Comparison of ENCODE assay signal across 16 cellular contexts in the genomic region with DNA sequence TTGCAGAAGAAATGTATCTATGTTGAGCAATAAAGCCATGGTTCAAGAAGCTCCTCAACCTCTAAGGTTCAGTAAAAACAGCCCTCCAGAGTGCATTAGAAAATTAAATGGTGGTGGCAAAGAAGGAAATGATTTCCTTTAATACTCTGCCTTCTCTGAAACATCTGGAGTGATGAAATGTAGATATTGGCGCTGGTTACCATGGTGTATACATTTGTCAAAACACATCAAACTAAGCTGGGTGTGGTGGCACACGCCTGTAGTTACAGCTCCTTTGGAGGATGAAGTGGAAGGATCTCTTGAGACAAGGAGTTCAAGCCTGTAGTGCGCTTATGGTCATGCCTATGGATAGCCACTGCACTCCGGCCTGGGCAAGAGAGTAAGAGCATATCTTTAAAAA. TPM values are rescaled to one million over a fixed set of nuclear protein-coding genes. Genes with fewer than 3 reads are reported as not detected.
"Had no signal": no experiment of that assay in that cellular context is flagged by ENCODE, and none has a peak within 500 bp of the region (broad histone marks: within the 10 kb centered on the region; RNA-seq: fewer than 3 reads in every experiment).

No MANE protein-coding gene starts in this region.

- H3K27me3 ChIP-seq: dorsolateral prefrontal cortex, sigmoid colon, upper lobe of right lung had no signal

- H3K36me3 ChIP-seq: sigmoid colon, upper lobe of right lung had no signal

- H3K4me3 Mint-ChIP-seq: activated CD4-positive, alpha-beta memory T cell treated with anti-CD3 and anti-CD28 coated beads, Interleukin-2, amount 10 ng/mL, durations not matched to agents 7 days and 5 days; activated naive CD8-positive, alpha-beta T cell treated with anti-CD3 and anti-CD28 coated beads for 36 hours; activated T-cell treated with anti-CD3 and anti-CD28 coated beads, Interleukin-2, amount 50 U/mL, for 72 hours; naive thymus-derived CD8-positive, alpha-beta T cell; stimulated activated naive CD8-positive, alpha-beta T cell treated with anti-CD3 and anti-CD28 coated beads, Interleukin-15, Interleukin-2, amounts not matched to agents 100 ng/mL and 50 ng/mL, for 24 hours had no signal

- H3K27me3 Mint-ChIP-seq: activated naive CD8-positive, alpha-beta T cell treated with anti-CD3 and anti-CD28 coated beads for 36 hours had no signal

- ATAC-seq: activated T-cell treated with anti-CD3 and anti-CD28 coated beads, Interleukin-2, amount 50 U/mL, for 72 hours; naive thymus-derived CD8-positive, alpha-beta T cell; psoas muscle; upper lobe of right lung had no signal

- H3K36me3 Mint-ChIP-seq: activated naive CD8-positive, alpha-beta T cell treated with anti-CD3 and anti-CD28 coated beads for 36 hours; naive thymus-derived CD8-positive, alpha-beta T cell had no signal

- H3K27ac ChIP-seq: dorsolateral prefrontal cortex, psoas muscle, sigmoid colon, upper lobe of right lung, VCaP had no signal

- H3K9me3 ChIP-seq: psoas muscle, sigmoid colon, upper lobe of right lung had no signal

- H3K4me3 ChIP-seq: dorsolateral prefrontal cortex, psoas muscle, sigmoid colon, upper lobe of right lung had no signal

- H3K4me1 Mint-ChIP-seq: activated CD4-positive, alpha-beta memory T cell treated with anti-CD3 and anti-CD28 coated beads, Interleukin-2, amount 10 ng/mL, durations not matched to agents 7 days and 5 days; activated naive CD8-positive, alpha-beta T cell treated with anti-CD3 and anti-CD28 coated beads for 36 hours had no signal

- H3K9me3 Mint-ChIP-seq: activated CD4-positive, alpha-beta memory T cell treated with anti-CD3 and anti-CD28 coated beads, Interleukin-2, amount 10 ng/mL, durations not matched to agents 7 days and 5 days; activated naive CD8-positive, alpha-beta T cell treated with anti-CD3 and anti-CD28 coated beads for 36 hours; activated T-cell treated with anti-CD3 and anti-CD28 coated beads, Interleukin-2, amount 50 U/mL, for 72 hours; naive thymus-derived CD8-positive, alpha-beta T cell; stimulated activated naive CD8-positive, alpha-beta T cell treated with anti-CD3 and anti-CD28 coated beads, Interleukin-15, Interleukin-2, amounts not matched to agents 100 ng/mL and 50 ng/mL, for 24 hours had no signal

- DNase-seq: activated CD4-positive, alpha-beta memory T cell treated with anti-CD3 and anti-CD28 coated beads, Interleukin-2, amount 10 ng/mL, durations not matched to agents 7 days and 5 days; activated CD8-positive, alpha-beta memory T cell treated with anti-CD3 and anti-CD28 coated beads, Interleukin-2, amount 50 U/mL, for 4 hours; activated gamma-delta T cell treated with Interleukin-2 at 50 U/mL for 16 hours; activated naive CD8-positive, alpha-beta T cell treated with anti-CD3 and anti-CD28 coated beads for 36 hours; activated T-cell treated with anti-CD3 and anti-CD28 coated beads, Interleukin-2, amount 50 U/mL, for 72 hours; anterior cingulate cortex; dorsolateral prefrontal cortex; naive thymus-derived CD8-positive, alpha-beta T cell; nucleus accumbens; psoas muscle; sigmoid colon; stimulated activated CD4-positive, alpha-beta T cell treated with anti-CD3 and anti-CD28 coated beads, Interleukin-12 subunit alpha, Interleukin-12 subunit beta, amount 100 ng/mL, for 4 hours; upper lobe of right lung had no signal

- H3K27ac Mint-ChIP-seq: activated CD4-positive, alpha-beta memory T cell treated with anti-CD3 and anti-CD28 coated beads, Interleukin-2, amount 10 ng/mL, durations not matched to agents 7 days and 5 days; activated naive CD8-positive, alpha-beta T cell treated with anti-CD3 and anti-CD28 coated beads for 36 hours; activated T-cell treated with anti-CD3 and anti-CD28 coated beads, Interleukin-2, amount 50 U/mL, for 72 hours; naive thymus-derived CD8-positive, alpha-beta T cell; stimulated activated naive CD8-positive, alpha-beta T cell treated with anti-CD3 and anti-CD28 coated beads, Interleukin-15, Interleukin-2, amounts not matched to agents 100 ng/mL and 50 ng/mL, for 24 hours had no signal

RNA-seq across cellular contexts. Expression of a gene that starts 6.0 kb away (rescaled TPM):
- total RNA-seq: activated CD4-positive, alpha-beta memory T cell treated with anti-CD3 and anti-CD28 coated beads, Interleukin-2, amount 10 ng/mL, durations not matched to agents 7 days and 5 days; activated naive CD8-positive, alpha-beta T cell treated with anti-CD3 and anti-CD28 coated beads for 36 hours; activated T-cell treated with anti-CD3 and anti-CD28 coated beads, Interleukin-2, amount 50 U/mL, for 72 hours; mononuclear cell; naive thymus-derived CD8-positive, alpha-beta T cell had no signal
